Comparison of ENCODE assay signal across 20 cellular contexts in genomic region chr17:78653382-78653781, GRCh38.
DNase-seq lines count a peak whose midpoint lies in the region; ATAC-seq, FAIRE-seq and TF ChIP-seq lines count a peak whose summit lies in the region.
"Had no signal": no experiment of that assay in that cellular context is flagged by ENCODE, and none has a peak within 500 bp of the region (broad histone marks: within the 10 kb centered on the region; RNA-seq: fewer than 3 reads in every experiment).

No MANE protein-coding gene starts in this region.

- no peak for FAIRE-seq in small intestine (lab: Jason Lieb, UNC)
- FAIRE-seq: TTC549 had no signal

- peak; percentile 56 for DNase-seq in AG20443 (ENCODE audit: low spot score)
- DNase-seq in PC-3: peak; percentile 58
- DNase-seq in dedifferentiated amniotic fluid mesenchymal stem cell (ENCODE audit: extremely low spot score): peak; percentile 21
- DNase-seq in non-pigmented ciliary epithelial cell (ENCODE audit: low read depth): peak; percentile 19
- DNase-seq in activated CD8-positive, alpha-beta T cell treated with anti-CD3 and anti-CD28 coated beads, Interleukin-2, amount 10 ng/mL, durations not matched to agents 7 days and 5 days: no peak
- DNase-seq in hypothalamus (lab: John Stamatoyannopoulos, UW): no peak
- DNase-seq in small intestine: no peak
- DNase-seq: activated CD4-positive, alpha-beta T cell treated with anti-CD3 and anti-CD28 coated beads, Interleukin-2, amount 10 ng/mL, durations not matched to agents 7 days and 5 days; activated T-cell treated with anti-CD3 and anti-CD28 coated beads, Interleukin-2, amount 50 U/mL, for 48 hours; caudate nucleus; H9; naive thymus-derived CD8-positive, alpha-beta T cell; NCI-H510A; PC-9; stimulated activated naive CD8-positive, alpha-beta T cell treated with anti-CD3 and anti-CD28 coated beads, Interleukin-15, amount 100 ng/mL, for 72 hours had no signal

- H3K9me2 ChIP-seq in PC-3 (replicated peaks; ENCODE audit: low read length): no peaks in the 10 kb centered on the region

- H3K4me3 Mint-ChIP-seq in activated CD8-positive, alpha-beta T cell treated with anti-CD3 and anti-CD28 coated beads, Interleukin-2, amount 10 ng/mL, durations not matched to agents 7 days and 5 days: no peak overlapping the region
- H3K4me3 Mint-ChIP-seq: activated CD4-positive, alpha-beta T cell treated with anti-CD3 and anti-CD28 coated beads, Interleukin-2, amount 10 ng/mL, durations not matched to agents 7 days and 5 days; H9; naive thymus-derived CD8-positive, alpha-beta T cell; stimulated activated naive CD8-positive, alpha-beta T cell treated with anti-CD3 and anti-CD28 coated beads, Interleukin-15, amount 100 ng/mL, for 72 hours had no signal

- no peak for TF ChIP-seq CTCF in PC-3 (conservative IDR thresholded peaks at IDR 0.05; ENCODE audit: low read depth, low read length)

- no peaks in the 10 kb centered on the region for H4K20me1 ChIP-seq in PC-3 (ENCODE audit: low read length)

- CTCF ChIA-PET in PC-3 (lab: Charles Lee): no interaction called here
- CTCF ChIA-PET in activated CD8-positive, alpha-beta T cell treated with anti-CD3 and anti-CD28 coated beads, Interleukin-2, amount 10 ng/mL, durations not matched to agents 7 days and 5 days (lab: Charles Lee): no interaction called here

- no TSS peak for BruUV-seq in PC-3 (replicated peaks; lab: Mats Ljungman, UMichigan)

- no peaks in the 10 kb centered on the region for H3K36me3 Mint-ChIP-seq in activated CD8-positive, alpha-beta T cell treated with anti-CD3 and anti-CD28 coated beads, Interleukin-2, amount 10 ng/mL, durations not matched to agents 7 days and 5 days (ENCODE audit: low read depth)

- peaks cover 8% of the 10 kb centered on the region for H3K27me3 Mint-ChIP-seq in activated CD8-positive, alpha-beta T cell treated with anti-CD3 and anti-CD28 coated beads, Interleukin-2, amount 10 ng/mL, durations not matched to agents 7 days and 5 days (ENCODE audit: low read depth)
- H3K27me3 Mint-ChIP-seq: stimulated activated naive CD8-positive, alpha-beta T cell treated with anti-CD3 and anti-CD28 coated beads, Interleukin-15, amount 100 ng/mL, for 72 hours had no signal

- 51 to 78% (median 67%) methylated on average over 5 of the region's 5 CpGs for WGBS in small intestine, 3 donors

- no peaks in the 10 kb centered on the region for H3K4me1 ChIP-seq in PC-3 (ENCODE audit: insufficient read depth, low read length)
- H3K4me1 ChIP-seq in small intestine (ENCODE audit: control insufficient read depth in 2 of 2, insufficient read depth in 1 of 2, low read depth in 1 of 2, low read length in 1 of 2): no peaks in the 10 kb centered on the region

- intact Hi-C loops in PC-3 (cut with micrococcal nuclease): no loop called here

- H3K9me3 Mint-ChIP-seq in activated CD8-positive, alpha-beta T cell treated with anti-CD3 and anti-CD28 coated beads, Interleukin-2, amount 10 ng/mL, durations not matched to agents 7 days and 5 days (ENCODE audit: insufficient read depth): peaks cover 6% of the 10 kb centered on the region
- H3K9me3 Mint-ChIP-seq: activated naive CD4-positive, alpha-beta T cell treated with anti-CD3 and anti-CD28 coated beads, Interleukin-2, amount 50 U/mL, for 72 hours had no signal

- H3K4me1 Mint-ChIP-seq in activated CD8-positive, alpha-beta T cell treated with anti-CD3 and anti-CD28 coated beads, Interleukin-2, amount 10 ng/mL, durations not matched to agents 7 days and 5 days (ENCODE audit: low read depth): peaks cover 7% of the 10 kb centered on the region
- H3K4me1 Mint-ChIP-seq: H9; naive thymus-derived CD8-positive, alpha-beta T cell; stimulated activated naive CD8-positive, alpha-beta T cell treated with anti-CD3 and anti-CD28 coated beads, Interleukin-15, amount 100 ng/mL, for 72 hours had no signal

- no peaks in the 10 kb centered on the region for H3K9me3 ChIP-seq in PC-3 (ENCODE audit: low read length)
- no peaks in the 10 kb centered on the region for H3K9me3 ChIP-seq in small intestine (ENCODE audit: control insufficient read depth, low read depth)

- H3K27me3 ChIP-seq in PC-3 (ENCODE audit: low read length): peaks cover 18% of the 10 kb centered on the region; the same call in 1 of the 2 replicates
- peaks cover 0 to 2% of the 10 kb centered on the region in 2 donors for H3K27me3 ChIP-seq in small intestine (ENCODE audit: control insufficient read depth in 2 of 2, insufficient read depth in 2 of 2, low read length in 2 of 2)

- H2AFZ ChIP-seq in PC-3 (ENCODE audit: low read length): no peak overlapping the region
- H2AFZ ChIP-seq: PC-9 had no signal

- H3K27ac Mint-ChIP-seq in activated CD8-positive, alpha-beta T cell treated with anti-CD3 and anti-CD28 coated beads, Interleukin-2, amount 10 ng/mL, durations not matched to agents 7 days and 5 days: no peak overlapping the region
- H3K27ac Mint-ChIP-seq: activated CD4-positive, alpha-beta T cell treated with anti-CD3 and anti-CD28 coated beads, Interleukin-2, amount 10 ng/mL, durations not matched to agents 7 days and 5 days; activated naive CD4-positive, alpha-beta T cell treated with anti-CD3 and anti-CD28 coated beads, Interleukin-2, amount 50 U/mL, for 72 hours; H9; progenitor cell of endocrine pancreas; stimulated activated naive CD8-positive, alpha-beta T cell treated with anti-CD3 and anti-CD28 coated beads, Interleukin-15, amount 100 ng/mL, for 72 hours had no signal

- POLR2A ChIA-PET in PC-3 (lab: Charles Lee; ENCODE audit: unreplicated experiment): no interaction called here
- POLR2A ChIA-PET in activated CD8-positive, alpha-beta T cell treated with anti-CD3 and anti-CD28 coated beads, Interleukin-2, amount 10 ng/mL, durations not matched to agents 7 days and 5 days (lab: Charles Lee): no interaction called here

- H3K4me3 ChIP-seq in PC-3 (ENCODE audit: low read length) (no peak overlapping the region), small intestine (ENCODE audit: low read depth in 1 of 2, low read length in 2 of 2) (no peak overlapping the region)
- H3K4me3 ChIP-seq: lung, PC-9 had no signal

- H3K36me3 ChIP-seq in PC-3 (ENCODE audit: low read depth, low read length) (no peaks in the 10 kb centered on the region), small intestine (ENCODE audit: control insufficient read depth in 2 of 2, insufficient read depth in 2 of 2, low read length in 2 of 2) (no peaks in the 10 kb centered on the region)

- H3K4me2 ChIP-seq in PC-3 (ENCODE audit: low read length): no peak overlapping the region
- H3K4me2 ChIP-seq: PC-9 had no signal

- H3K79me2 ChIP-seq in PC-3 (ENCODE audit: low read length): no peaks in the 10 kb centered on the region

- H3K27ac ChIP-seq in PC-3 (ENCODE audit: low read length): no peak overlapping the region
- no peak overlapping the region for H3K27ac ChIP-seq in small intestine (ENCODE audit: low read depth in 1 of 2, low read length in 1 of 2)
- H3K27ac ChIP-seq: PC-9 had no signal

- H3F3A ChIP-seq in PC-3 (ENCODE audit: low read length, unreplicated experiment): no peaks in the 10 kb centered on the region

- no peak overlapping the region for H3K9ac ChIP-seq in PC-3 (ENCODE audit: low read length)

- ATAC-seq in PC-3: peak; percentile 46
- ATAC-seq in activated CD8-positive, alpha-beta T cell treated with anti-CD3 and anti-CD28 coated beads, Interleukin-2, amount 10 ng/mL, durations not matched to agents 7 days and 5 days: no peak
- no peak for ATAC-seq in GM21723 (IDR thresholded peaks at IDR 0.05; ENCODE audit: unreplicated experiment)
- ATAC-seq: activated naive CD4-positive, alpha-beta T cell treated with anti-CD3 and anti-CD28 coated beads, Interleukin-2, amount 50 U/mL, for 72 hours; naive thymus-derived CD8-positive, alpha-beta T cell; stimulated activated naive CD8-positive, alpha-beta T cell treated with anti-CD3 and anti-CD28 coated beads, Interleukin-15, amount 100 ng/mL, for 72 hours had no signal

Comparison
In these comparisons a context has a peak if more than half of its experiments do, and no peak if none do; other contexts are left out.
1. DNase-seq: peak in AG20443 (single experiment), PC-3 (single experiment), dedifferentiated amniotic fluid mesenchymal stem cell (single experiment) and non-pigmented ciliary epithelial cell (single experiment); none in activated CD8-positive, alpha-beta T cell treated with anti-CD3 and anti-CD28 coated beads, Interleukin-2, amount 10 ng/mL, durations not matched to agents 7 days and 5 days (single experiment), hypothalamus (0 of 51) and small intestine (single experiment).